1 cellular context compared by ENCODE assay signal in genomic region chr1:200890027-200890426, GRCh38.
TF ChIP-seq lines count a peak whose summit lies in the region.

No MANE protein-coding gene starts in this region.

TF ChIP-seq in WTC11, 78 proteins besides CTCF, POLR2A, EP300 and RAD21 (continued from another document):
- TF ChIP-seq, protein P1, sequence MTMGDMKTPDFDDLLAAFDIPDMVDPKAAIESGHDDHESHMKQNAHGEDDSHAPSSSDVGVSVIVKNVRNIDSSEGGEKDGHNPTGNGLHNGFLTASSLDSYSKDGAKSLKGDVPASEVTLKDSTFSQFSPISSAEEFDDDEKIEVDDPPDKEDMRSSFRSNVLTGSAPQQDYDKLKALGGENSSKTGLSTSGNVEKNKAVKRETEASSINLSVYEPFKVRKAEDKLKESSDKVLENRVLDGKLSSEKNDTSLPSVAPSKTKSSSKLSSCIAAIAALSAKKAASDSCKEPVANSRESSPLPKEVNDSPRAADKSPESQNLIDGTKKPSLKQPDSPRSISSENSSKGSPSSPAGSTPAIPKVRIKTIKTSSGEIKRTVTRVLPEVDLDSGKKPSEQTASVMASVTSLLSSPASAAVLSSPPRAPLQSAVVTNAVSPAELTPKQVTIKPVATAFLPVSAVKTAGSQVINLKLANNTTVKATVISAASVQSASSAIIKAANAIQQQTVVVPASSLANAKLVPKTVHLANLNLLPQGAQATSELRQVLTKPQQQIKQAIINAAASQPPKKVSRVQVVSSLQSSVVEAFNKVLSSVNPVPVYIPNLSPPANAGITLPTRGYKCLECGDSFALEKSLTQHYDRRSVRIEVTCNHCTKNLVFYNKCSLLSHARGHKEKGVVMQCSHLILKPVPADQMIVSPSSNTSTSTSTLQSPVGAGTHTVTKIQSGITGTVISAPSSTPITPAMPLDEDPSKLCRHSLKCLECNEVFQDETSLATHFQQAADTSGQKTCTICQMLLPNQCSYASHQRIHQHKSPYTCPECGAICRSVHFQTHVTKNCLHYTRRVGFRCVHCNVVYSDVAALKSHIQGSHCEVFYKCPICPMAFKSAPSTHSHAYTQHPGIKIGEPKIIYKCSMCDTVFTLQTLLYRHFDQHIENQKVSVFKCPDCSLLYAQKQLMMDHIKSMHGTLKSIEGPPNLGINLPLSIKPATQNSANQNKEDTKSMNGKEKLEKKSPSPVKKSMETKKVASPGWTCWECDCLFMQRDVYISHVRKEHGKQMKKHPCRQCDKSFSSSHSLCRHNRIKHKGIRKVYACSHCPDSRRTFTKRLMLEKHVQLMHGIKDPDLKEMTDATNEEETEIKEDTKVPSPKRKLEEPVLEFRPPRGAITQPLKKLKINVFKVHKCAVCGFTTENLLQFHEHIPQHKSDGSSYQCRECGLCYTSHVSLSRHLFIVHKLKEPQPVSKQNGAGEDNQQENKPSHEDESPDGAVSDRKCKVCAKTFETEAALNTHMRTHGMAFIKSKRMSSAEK (CRISPR knock-in tag; IDR thresholded peaks at IDR 0.05; ENCODE audit: borderline replicate concordance) = no peak
- TF ChIP-seq TEAD1 (CRISPR knock-in tag; IDR thresholded peaks at IDR 0.05) = no peak
- TF ChIP-seq CREM (CRISPR knock-in tag; IDR thresholded peaks at IDR 0.05) = no peak
- TF ChIP-seq, protein P2, sequence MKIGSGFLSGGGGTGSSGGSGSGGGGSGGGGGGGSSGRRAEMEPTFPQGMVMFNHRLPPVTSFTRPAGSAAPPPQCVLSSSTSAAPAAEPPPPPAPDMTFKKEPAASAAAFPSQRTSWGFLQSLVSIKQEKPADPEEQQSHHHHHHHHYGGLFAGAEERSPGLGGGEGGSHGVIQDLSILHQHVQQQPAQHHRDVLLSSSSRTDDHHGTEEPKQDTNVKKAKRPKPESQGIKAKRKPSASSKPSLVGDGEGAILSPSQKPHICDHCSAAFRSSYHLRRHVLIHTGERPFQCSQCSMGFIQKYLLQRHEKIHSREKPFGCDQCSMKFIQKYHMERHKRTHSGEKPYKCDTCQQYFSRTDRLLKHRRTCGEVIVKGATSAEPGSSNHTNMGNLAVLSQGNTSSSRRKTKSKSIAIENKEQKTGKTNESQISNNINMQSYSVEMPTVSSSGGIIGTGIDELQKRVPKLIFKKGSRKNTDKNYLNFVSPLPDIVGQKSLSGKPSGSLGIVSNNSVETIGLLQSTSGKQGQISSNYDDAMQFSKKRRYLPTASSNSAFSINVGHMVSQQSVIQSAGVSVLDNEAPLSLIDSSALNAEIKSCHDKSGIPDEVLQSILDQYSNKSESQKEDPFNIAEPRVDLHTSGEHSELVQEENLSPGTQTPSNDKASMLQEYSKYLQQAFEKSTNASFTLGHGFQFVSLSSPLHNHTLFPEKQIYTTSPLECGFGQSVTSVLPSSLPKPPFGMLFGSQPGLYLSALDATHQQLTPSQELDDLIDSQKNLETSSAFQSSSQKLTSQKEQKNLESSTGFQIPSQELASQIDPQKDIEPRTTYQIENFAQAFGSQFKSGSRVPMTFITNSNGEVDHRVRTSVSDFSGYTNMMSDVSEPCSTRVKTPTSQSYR (CRISPR knock-in tag; IDR thresholded peaks at IDR 0.05) = no peak
- TF ChIP-seq ELF4 (CRISPR knock-in tag; IDR thresholded peaks at IDR 0.05; ENCODE audit: low read depth) = no peak
- TF ChIP-seq ZBTB21 (CRISPR knock-in tag; IDR thresholded peaks at IDR 0.05; ENCODE audit: borderline replicate concordance) = no peak
- TF ChIP-seq NR1H2 (CRISPR knock-in tag; IDR thresholded peaks at IDR 0.05) = no peak
